In the genomic region with DNA sequence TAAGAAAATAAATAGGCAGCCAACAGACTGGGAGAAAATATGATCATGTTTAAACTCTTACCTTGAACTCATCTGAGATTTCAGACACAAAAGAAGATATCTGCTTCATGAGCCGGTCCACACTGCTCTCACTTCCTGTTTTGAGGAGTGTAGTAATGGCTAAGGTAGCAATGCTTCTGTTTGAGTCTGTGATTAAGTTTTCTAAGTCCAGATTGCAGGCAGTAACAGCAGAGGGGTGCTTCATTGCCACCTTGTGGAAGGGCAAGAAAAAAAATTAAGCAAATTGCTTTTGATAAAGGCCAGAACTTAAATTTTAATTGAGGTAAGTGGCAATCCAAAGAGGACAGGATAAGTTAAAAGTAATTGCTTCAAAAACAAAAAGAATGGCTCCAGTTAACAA, we compare ENCODE assay signal across 1 cellular context.
TF ChIP-seq lines count a peak whose summit lies in the region.

No MANE protein-coding gene starts in this region.

TF ChIP-seq in GM12878, 131 proteins besides CTCF, POLR2A, EP300 and RAD21 (continued from another document):
- TF ChIP-seq ZZZ3 (IDR thresholded peaks at IDR 0.05; ENCODE audit: control insufficient read depth, insufficient read length, low read depth), result no peak
- TF ChIP-seq TCF12 (IDR thresholded peaks at IDR 0.05; ENCODE audit: low read depth, low read length), result no peak
- TF ChIP-seq ATF7 (IDR thresholded peaks at IDR 0.05; ENCODE audit: low read depth), result no peak
- TF ChIP-seq CREB1 (IDR thresholded peaks at IDR 0.05; ENCODE audit: low read depth), result no peak
- no peak for TF ChIP-seq STAT3 (IDR thresholded peaks at IDR 0.05; ENCODE audit: low read depth, low read length)
- no peak for TF ChIP-seq PAX8 (IDR thresholded peaks at IDR 0.05)
